In genomic region chr2:134718095-134718955, GRCh38 we compare ENCODE assay signal across 8 cellular contexts. TPM values are rescaled to one million over a fixed set of nuclear protein-coding genes. Genes with fewer than 3 reads are reported as not detected.
DNase-seq lines count a peak whose midpoint lies in the region; ATAC-seq, FAIRE-seq and TF ChIP-seq lines count a peak whose summit lies in the region.

No MANE protein-coding gene starts in this region.

- peaks cover 40% of the 10 kb centered on the region for H3K4me1 Mint-ChIP-seq in stimulated activated naive CD8-positive, alpha-beta T cell treated with anti-CD3 and anti-CD28 coated beads, Interleukin-15, Interleukin-2, amounts not matched to agents 100 ng/mL and 50 ng/mL, for 24 hours (ENCODE audit: low read depth)

- H3K4me1 ChIP-seq in HUES48 (ENCODE audit: control insufficient read depth, insufficient read depth, low read length): peaks cover 13% of the 10 kb centered on the region; the same call in 1 of the 2 replicates
- H3K4me1 ChIP-seq in kidney (ENCODE audit: control insufficient read depth in 1 of 2, insufficient read depth in 1 of 2, low read depth in 1 of 2, low read length in 2 of 2): peaks cover 0 to 8% of the 10 kb centered on the region in 2 donors

- TF ChIP-seq CTCF in astrocyte of the spinal cord (IDR thresholded peaks at IDR 0.05; ENCODE audit: low read depth, low read length): no peak
- no peak for TF ChIP-seq CTCF in kidney (IDR thresholded peaks at IDR 0.05; ENCODE audit: borderline replicate concordance, extremely low read depth, insufficient read depth)

- H3K9me3 ChIP-seq in HUES48 (ENCODE audit: control insufficient read depth, insufficient read depth, low read length): no peaks in the 10 kb centered on the region
- no peaks in the 10 kb centered on the region for H3K9me3 ChIP-seq in kidney (ENCODE audit: control insufficient read depth in 1 of 2, low read length in 2 of 2)

- H3K4me3 ChIP-seq in HUES48 (ENCODE audit: low read depth, low read length) (peak overlapping the region; percentile 69), astrocyte of the spinal cord (ENCODE audit: low read depth, low read length) (peak overlapping the region; percentile 5), kidney (ENCODE audit: low read length in 2 of 2) (peak overlapping the region; percentile 8 to 35)

- no peak overlapping the region for H3K9ac ChIP-seq in HUES48 (ENCODE audit: low read depth, low read length)
- no peak overlapping the region for H3K9ac ChIP-seq in kidney (ENCODE audit: low read length in 2 of 2)

- ATAC-seq in Right ventricle myocardium superior (ENCODE audit: poor library complexity) (peak; percentile 43), Right ventricle myocardium inferior (no peak), HG03439 (IDR thresholded peaks at IDR 0.05; ENCODE audit: unreplicated experiment) (no peak)

- H3K36me3 ChIP-seq in HUES48 (ENCODE audit: control insufficient read depth, insufficient read depth, low read length) (no peaks in the 10 kb centered on the region), kidney (ENCODE audit: control insufficient read depth in 1 of 2, insufficient read depth in 2 of 2, low read length in 2 of 2) (no peaks in the 10 kb centered on the region)

- H3K27me3 Mint-ChIP-seq in stimulated activated naive CD8-positive, alpha-beta T cell treated with anti-CD3 and anti-CD28 coated beads, Interleukin-15, Interleukin-2, amounts not matched to agents 100 ng/mL and 50 ng/mL, for 24 hours: peaks cover 73% of the 10 kb centered on the region

- no peaks in the 10 kb centered on the region for H3K36me3 Mint-ChIP-seq in stimulated activated naive CD8-positive, alpha-beta T cell treated with anti-CD3 and anti-CD28 coated beads, Interleukin-15, Interleukin-2, amounts not matched to agents 100 ng/mL and 50 ng/mL, for 24 hours (ENCODE audit: low read depth)

- H3K9me3 Mint-ChIP-seq in stimulated activated naive CD8-positive, alpha-beta T cell treated with anti-CD3 and anti-CD28 coated beads, Interleukin-15, Interleukin-2, amounts not matched to agents 100 ng/mL and 50 ng/mL, for 24 hours: no peaks in the 10 kb centered on the region

- peak; percentile 47 for DNase-seq in Right ventricle myocardium superior
- no peak for DNase-seq in Right ventricle myocardium inferior (ENCODE audit: missing footprints)
- DNase-seq in astrocyte of the spinal cord (ENCODE audit: low read depth, low spot score): no peak
- peak; percentile 80 for DNase-seq in kidney
- no peak for DNase-seq in stimulated activated CD4-positive, alpha-beta T cell treated with anti-CD3 and anti-CD28 coated beads, Interleukin-1b, Interleukin-23, amount 100 ng/mL, for 48 hours

- no peak overlapping the region for H3K27ac ChIP-seq in HUES48 (ENCODE audit: low read depth, low read length)
- no peak overlapping the region for H3K27ac ChIP-seq in kidney (ENCODE audit: low read depth in 2 of 2, low read length in 2 of 2)

- no peak for FAIRE-seq in kidney (lab: Jason Lieb, UNC)

- intact Hi-C loops in Right ventricle myocardium superior (cut with DNase I) (no loop called here), Right ventricle myocardium inferior (cut with DNase I) (no loop called here), kidney (cut with DNase I) (no loop called here)

- H3K27ac Mint-ChIP-seq in stimulated activated naive CD8-positive, alpha-beta T cell treated with anti-CD3 and anti-CD28 coated beads, Interleukin-15, Interleukin-2, amounts not matched to agents 100 ng/mL and 50 ng/mL, for 24 hours: no peak overlapping the region

- peaks cover 62% of the 10 kb centered on the region for H3K27me3 ChIP-seq in HUES48 (ENCODE audit: control insufficient read depth, insufficient read depth, low read length)

- H3K4me3 Mint-ChIP-seq in stimulated activated naive CD8-positive, alpha-beta T cell treated with anti-CD3 and anti-CD28 coated beads, Interleukin-15, Interleukin-2, amounts not matched to agents 100 ng/mL and 50 ng/mL, for 24 hours: peak overlapping the region; percentile 50

- in situ Hi-C loops in astrocyte of the spinal cord (cut with HindIII; ENCODE audit: low sequenced_read_pairs): no loop called here

RNA-seq across cellular contexts. Expression of gene TMEM163, which starts 0.5 kb away (rescaled TPM):
- 0.38 TPM for total RNA-seq in Right ventricle myocardium superior
- total RNA-seq in Right ventricle myocardium inferior: 0.46 TPM
- 5.9 TPM for total RNA-seq in kidney
- 2.6 TPM for polyA plus RNA-seq in kidney (ENCODE audit: insufficient read depth, low read depth, low replicate concordance)

Comparison
In these comparisons a context has a peak if more than half of its experiments do, and no peak if none do; other contexts are left out.
1. DNase-seq: peak in Right ventricle myocardium superior (single experiment) and kidney (single experiment); none in Right ventricle myocardium inferior (single experiment), astrocyte of the spinal cord (single experiment) and stimulated activated CD4-positive, alpha-beta T cell treated with anti-CD3 and anti-CD28 coated beads, Interleukin-1b, Interleukin-23, amount 100 ng/mL, for 48 hours (single experiment).
2. H3K4me3 ChIP-seq: peak in every context shown above with its lines; median percentile 69 in HUES48; 22 in kidney; 5 in astrocyte of the spinal cord.